In the genomic region with DNA sequence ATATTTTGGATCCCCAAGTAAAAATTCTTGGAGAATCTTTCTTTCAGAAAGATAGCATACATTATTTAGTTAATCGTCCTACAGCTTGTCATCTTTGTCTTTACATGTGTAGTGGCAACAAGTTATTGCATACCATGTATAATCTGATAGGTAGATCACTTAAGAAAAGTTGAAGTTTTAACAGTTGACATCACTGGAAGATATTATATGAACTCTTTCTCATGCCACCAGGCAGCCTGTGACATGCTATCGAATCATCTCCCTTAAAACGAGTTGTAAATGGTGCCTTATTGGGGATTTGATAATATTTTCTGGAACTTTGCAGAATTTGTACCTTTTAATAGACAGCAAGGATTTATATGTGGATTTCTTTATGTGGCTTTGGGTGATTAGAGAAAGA, we compare ENCODE assay signal across 30 cellular contexts. TPM values are rescaled to one million over a fixed set of nuclear protein-coding genes. Genes with fewer than 3 reads are reported as not detected.
A peak's percentile ranks its signal among the peaks of the same experiment; 100 is the strongest.
DNase-seq lines count a peak whose midpoint lies in the region; ATAC-seq, FAIRE-seq and TF ChIP-seq lines count a peak whose summit lies in the region.
"Had no signal": no experiment of that assay in that cellular context is flagged by ENCODE, and none has a peak within 500 bp of the region (broad histone marks: within the 10 kb centered on the region; RNA-seq: fewer than 3 reads in every experiment).

No MANE protein-coding gene starts in this region.

- no peak overlapping the region for H2BK5ac ChIP-seq in trophoblast cell (ENCODE audit: low read depth, low read length, poor library complexity)

- H3K36me3 Mint-ChIP-seq in activated naive CD4-positive, alpha-beta T cell treated with anti-CD3 and anti-CD28 coated beads, Interleukin-2, amount 10 ng/mL, durations not matched to agents 7 days and 5 days, result peaks cover 13% of the 10 kb centered on the region
- H3K36me3 Mint-ChIP-seq in activated naive CD4-positive, alpha-beta T cell treated with anti-CD3 and anti-CD28 coated beads, Interleukin-2, amount 50 U/mL, for 72 hours, result peaks cover 0 to 10% of the 10 kb centered on the region in 2 donors
- H3K36me3 Mint-ChIP-seq in astrocyte (ENCODE audit: low read depth, unreplicated experiment), result no peaks in the 10 kb centered on the region

- no peak for DNase-seq in activated naive CD4-positive, alpha-beta T cell treated with anti-CD3 and anti-CD28 coated beads, Interleukin-2, amount 10 ng/mL, durations not matched to agents 7 days and 5 days
- DNase-seq in activated naive CD4-positive, alpha-beta T cell treated with anti-CD3 and anti-CD28 coated beads, Interleukin-2, amount 50 U/mL, for 72 hours (ENCODE audit: low spot score in 2 of 2), result no peak
- peak; percentile 4 for DNase-seq in LHCN-M2 (ENCODE audit: low read depth)
- no peak for DNase-seq in astrocyte (ENCODE audit: low read depth)
- DNase-seq in trophoblast cell, result peak in 1 of 2 donors; percentile 26
- DNase-seq in COLO829 (ENCODE audit: low spot score), result no peak
- DNase-seq in cortex of kidney (lab: John Stamatoyannopoulos, UW), result no peak
- DNase-seq in NCI-H2227 (lab: John Stamatoyannopoulos, UW; ENCODE audit: unreplicated experiment), result no peak
- DNase-seq: ACHN, activated gamma-delta T cell, Calu3, left ventricle myocardium superior, MM.1S, NCI-H1436, NCI-H2171, NCI-H748 treated with DMSO at 0.1 percent for 48 hours, OCI-M1, SHP77, sigmoid colon, SW 1271 had no signal

- no peak overlapping the region for H3K9ac ChIP-seq in astrocyte (ENCODE audit: low read length)
- H3K9ac ChIP-seq in trophoblast cell (ENCODE audit: low read length), result no peak overlapping the region
- H3K9ac ChIP-seq: BLaER1 had no signal

- no peaks in the 10 kb centered on the region for H3K27me3 ChIP-seq in astrocyte (ENCODE audit: insufficient read depth, low read length)
- no peaks in the 10 kb centered on the region for H3K27me3 ChIP-seq in trophoblast cell (ENCODE audit: insufficient read depth, low read length)
- H3K27me3 ChIP-seq: BLaER1, cardiac muscle cell, sigmoid colon, suprapubic skin had no signal

- no peak for ATAC-seq in activated naive CD4-positive, alpha-beta T cell treated with anti-CD3 and anti-CD28 coated beads, Interleukin-2, amount 50 U/mL, for 72 hours
- ATAC-seq: left ventricle myocardium superior had no signal

- H3K27me3 Mint-ChIP-seq in activated naive CD4-positive, alpha-beta T cell treated with anti-CD3 and anti-CD28 coated beads, Interleukin-2, amount 10 ng/mL, durations not matched to agents 7 days and 5 days, result no peaks in the 10 kb centered on the region
- no peaks in the 10 kb centered on the region for H3K27me3 Mint-ChIP-seq in astrocyte (ENCODE audit: low read depth, unreplicated experiment)
- H3K27me3 Mint-ChIP-seq: dendritic cell treated with granulocyte-macrophage colony-stimulating factor and Interleukin-4, amounts not matched to agents 40 ng/mL and 50 ng/mL, for 4 days had no signal

- no peak overlapping the region for H2AK5ac ChIP-seq in trophoblast cell (ENCODE audit: low read length)

- FAIRE-seq in astrocyte (lab: Jason Lieb, UNC), result no peak
- FAIRE-seq: H1, TTC549, urothelium cell line had no signal

- H3K4me1 Mint-ChIP-seq in activated naive CD4-positive, alpha-beta T cell treated with anti-CD3 and anti-CD28 coated beads, Interleukin-2, amount 10 ng/mL, durations not matched to agents 7 days and 5 days, result peaks cover 43% of the 10 kb centered on the region
- peaks cover 16% of the 10 kb centered on the region for H3K4me1 Mint-ChIP-seq in astrocyte (ENCODE audit: low read depth, unreplicated experiment)

- peak overlapping the region; percentile 62 for H3K4ac ChIP-seq in trophoblast cell (ENCODE audit: low read depth, low read length)

- no peak overlapping the region for H3K23ac ChIP-seq in trophoblast cell (ENCODE audit: low read length)

- H4K20me1 ChIP-seq in astrocyte (ENCODE audit: insufficient read depth, low read length), result peaks cover 56% of the 10 kb centered on the region

- CTCF ChIA-PET in activated naive CD4-positive, alpha-beta T cell treated with anti-CD3 and anti-CD28 coated beads, Interleukin-2, amount 10 ng/mL, durations not matched to agents 7 days and 5 days (lab: Charles Lee), result no interaction called here

- H4K8ac ChIP-seq in trophoblast cell (ENCODE audit: low read depth, low read length), result no peak overlapping the region

- H3K4me3 Mint-ChIP-seq in activated naive CD4-positive, alpha-beta T cell treated with anti-CD3 and anti-CD28 coated beads, Interleukin-2, amount 10 ng/mL, durations not matched to agents 7 days and 5 days, result no peak overlapping the region
- no peak overlapping the region for H3K4me3 Mint-ChIP-seq in astrocyte (ENCODE audit: unreplicated experiment)
- H3K4me3 Mint-ChIP-seq: dendritic cell treated with granulocyte-macrophage colony-stimulating factor and Interleukin-4, amounts not matched to agents 40 ng/mL and 50 ng/mL, for 4 days; neural crest cell had no signal

- H3K36me3 ChIP-seq in astrocyte (ENCODE audit: insufficient read depth, low read length) (peaks cover 4% of the 10 kb centered on the region), trophoblast cell (ENCODE audit: control insufficient read depth in 1 of 2, insufficient read depth in 2 of 2, low read length in 2 of 2) (no peaks in the 10 kb centered on the region)

- H3K79me2 ChIP-seq in astrocyte (ENCODE audit: insufficient read depth, low read length), result peaks cover 100% of the 10 kb centered on the region
- H3K79me2 ChIP-seq in trophoblast cell (ENCODE audit: control insufficient read depth, insufficient read depth, low read length, poor library complexity), result peaks cover 6% of the 10 kb centered on the region

- H3K27ac Mint-ChIP-seq in activated naive CD4-positive, alpha-beta T cell treated with anti-CD3 and anti-CD28 coated beads, Interleukin-2, amount 10 ng/mL, durations not matched to agents 7 days and 5 days, result peak overlapping the region; percentile 37
- H3K27ac Mint-ChIP-seq in activated naive CD4-positive, alpha-beta T cell treated with anti-CD3 and anti-CD28 coated beads, Interleukin-2, amount 50 U/mL, for 72 hours, result no peak overlapping the region
- H3K27ac Mint-ChIP-seq in astrocyte (ENCODE audit: unreplicated experiment), result no peak overlapping the region
- H3K27ac Mint-ChIP-seq: dendritic cell treated with granulocyte-macrophage colony-stimulating factor and Interleukin-4, amounts not matched to agents 40 ng/mL and 50 ng/mL, for 4 days had no signal

- no peak overlapping the region for H4K91ac ChIP-seq in trophoblast cell (ENCODE audit: low read depth, low read length)

- peak overlapping the region; percentile 11 for H3K4me2 ChIP-seq in astrocyte (ENCODE audit: low read length)
- no peak overlapping the region for H3K4me2 ChIP-seq in trophoblast cell (ENCODE audit: low read length)
- H3K4me2 ChIP-seq: BLaER1 had no signal

- H3K18ac ChIP-seq in trophoblast cell (ENCODE audit: low read length), result no peak overlapping the region

- H3K9me3 ChIP-seq in astrocyte (ENCODE audit: insufficient read depth, low read depth, low read length), result no peaks in the 10 kb centered on the region
- no peaks in the 10 kb centered on the region for H3K9me3 ChIP-seq in trophoblast cell (ENCODE audit: insufficient read depth, low read depth, low read length)
- H3K9me3 ChIP-seq: BLaER1, sigmoid colon, suprapubic skin had no signal

- no peak overlapping the region for H2BK120ac ChIP-seq in trophoblast cell (ENCODE audit: insufficient read depth, low read length, poor library complexity)

- WGBS in trophoblast cell (ENCODE audit: extremely low coverage, insufficient coverage, insufficient read length), result no CpG with 5 or more reads among the region's 3 CpGs

- no peak for TF ChIP-seq CTCF in astrocyte (IDR thresholded peaks at IDR 0.05; ENCODE audit: insufficient read depth, low read depth, low read length)

- no peaks in the 10 kb centered on the region for H3K79me1 ChIP-seq in trophoblast cell (ENCODE audit: low read length)

- no peak overlapping the region for H4K12ac ChIP-seq in trophoblast cell (ENCODE audit: low read depth, low read length)

- no peak overlapping the region for H2AFZ ChIP-seq in astrocyte (ENCODE audit: low read depth, low read length)
- H2AFZ ChIP-seq in trophoblast cell (ENCODE audit: insufficient read depth, low read length, poor library complexity), result no peak overlapping the region

- H2BK12ac ChIP-seq in trophoblast cell (ENCODE audit: low read length), result no peak overlapping the region

- H3K4me1 ChIP-seq in astrocyte (ENCODE audit: insufficient read depth, low read length) (no peaks in the 10 kb centered on the region), trophoblast cell (ENCODE audit: control insufficient read depth in 1 of 2, insufficient read depth in 2 of 2, low read length in 2 of 2) (no peaks in the 10 kb centered on the region)

- no peaks in the 10 kb centered on the region for H3K9me3 Mint-ChIP-seq in activated naive CD4-positive, alpha-beta T cell treated with anti-CD3 and anti-CD28 coated beads, Interleukin-2, amount 10 ng/mL, durations not matched to agents 7 days and 5 days
- H3K9me3 Mint-ChIP-seq in activated naive CD4-positive, alpha-beta T cell treated with anti-CD3 and anti-CD28 coated beads, Interleukin-2, amount 50 U/mL, for 72 hours, result no peaks in the 10 kb centered on the region
- no peaks in the 10 kb centered on the region for H3K9me3 Mint-ChIP-seq in astrocyte (ENCODE audit: unreplicated experiment)
- H3K9me3 Mint-ChIP-seq: dendritic cell treated with granulocyte-macrophage colony-stimulating factor and Interleukin-4, amounts not matched to agents 40 ng/mL and 50 ng/mL, for 4 days; neural crest cell had no signal

- no peak overlapping the region for H3K14ac ChIP-seq in trophoblast cell (ENCODE audit: low read length)

- H3K4me3 ChIP-seq in astrocyte (ENCODE audit: insufficient read depth, low read depth, low read length) (no peak overlapping the region), trophoblast cell (ENCODE audit: low read depth, low read length) (no peak overlapping the region)
- H3K4me3 ChIP-seq: BLaER1, cardiac muscle cell, sigmoid colon, suprapubic skin had no signal

- no peak overlapping the region for H3K27ac ChIP-seq in astrocyte (ENCODE audit: low read depth, low read length)
- no peak overlapping the region for H3K27ac ChIP-seq in trophoblast cell (ENCODE audit: low read depth, low read length)
- H3K27ac ChIP-seq: BLaER1, cardiac muscle cell, sigmoid colon, suprapubic skin had no signal

RNA-seq across cellular contexts. Expression of gene U2SURP, which starts 8.7 kb away (rescaled TPM):
- total RNA-seq in activated naive CD4-positive, alpha-beta T cell treated with anti-CD3 and anti-CD28 coated beads, Interleukin-2, amount 50 U/mL, for 72 hours, result 100 to 1,000 TPM; 142 to 183 TPM
- total RNA-seq in LHCN-M2 (2014; rRNA removed) (61.5 and 63.9 TPM in 2 replicates), astrocyte (106 and 109 TPM in 2 replicates)
- polyA plus RNA-seq in LHCN-M2 (2012), result 16.6 TPM
- polyA plus RNA-seq in trophoblast cell (2013), result 67.2 and 70.3 TPM in 2 replicates

RNA-seq across cellular contexts. Expression of gene PAQR9, which starts 46.5 kb away (rescaled TPM):
- not detected for total RNA-seq in activated naive CD4-positive, alpha-beta T cell treated with anti-CD3 and anti-CD28 coated beads, Interleukin-2, amount 50 U/mL, for 72 hours
- total RNA-seq in LHCN-M2 (2014; rRNA removed) (not detected in 2 replicates), astrocyte (0.22 and 0.23 TPM in 2 replicates)
- polyA plus RNA-seq in LHCN-M2 (2012), result not detected
- 0.40 and 0.44 TPM in 2 replicates for polyA plus RNA-seq in trophoblast cell (2013)
- total RNA-seq: fibroblast of villous mesenchyme, mononuclear cell, sigmoid colon, suprapubic skin had no signal
- polyA plus RNA-seq: sigmoid colon had no signal
